ENCODE assay signal across 8 cellular contexts in the genomic region with DNA sequence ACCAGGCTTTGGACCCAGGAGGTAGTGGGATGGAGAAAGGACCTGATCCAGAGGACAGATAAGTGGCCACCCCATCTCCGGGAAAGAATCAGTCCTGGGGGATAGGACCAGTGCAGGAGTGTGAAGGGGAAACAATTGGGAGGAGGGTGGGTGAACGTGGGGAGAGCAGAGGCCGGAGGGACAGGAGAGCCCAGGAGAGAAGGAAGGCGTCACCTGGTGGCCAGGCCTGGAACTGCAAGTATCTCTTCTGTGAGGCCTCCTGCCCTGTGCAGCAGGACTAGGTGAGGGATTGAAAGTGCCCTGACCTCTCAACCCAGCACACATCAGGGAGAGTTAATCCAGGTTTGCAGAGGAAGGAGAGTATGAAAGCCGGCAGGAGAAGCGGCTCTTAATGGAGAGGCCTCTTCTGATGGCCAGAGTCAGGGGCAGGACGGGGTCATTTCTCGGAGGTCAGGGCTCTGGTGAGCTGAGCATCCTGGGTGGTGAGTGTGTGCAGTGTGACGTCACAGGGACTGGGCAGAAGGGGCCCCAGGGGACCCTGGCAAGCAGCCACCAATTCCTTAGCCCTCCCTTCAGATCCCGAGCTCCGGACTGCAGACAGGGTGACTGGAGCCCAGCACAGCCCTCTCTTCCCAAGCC. TPM values are rescaled to one million over a fixed set of nuclear protein-coding genes. Genes with fewer than 3 reads are reported as not detected.
DNase-seq lines count a peak whose midpoint lies in the region; ATAC-seq and TF ChIP-seq lines count a peak whose summit lies in the region.

No MANE protein-coding gene starts in this region.

- H3K27ac Mint-ChIP-seq in activated T-cell treated with anti-CD3 and anti-CD28 coated beads, Interleukin-2, amount 50 U/mL, for 24 hours, result no peak overlapping the region
- H3K27ac Mint-ChIP-seq in nephron progenitor cell, result no peak overlapping the region

- no peak overlapping the region for H3K9ac ChIP-seq in fibroblast of lung (ENCODE audit: insufficient read depth, low read length)

- no peaks in the 10 kb centered on the region for H4K20me1 ChIP-seq in fibroblast of lung (ENCODE audit: control insufficient read depth, extremely low read depth, insufficient read depth, low read length)

- no peak overlapping the region for H3K27ac ChIP-seq in fibroblast of lung (ENCODE audit: insufficient read depth, low read length)

- no peak overlapping the region for H3K4me3 Mint-ChIP-seq in activated T-cell treated with anti-CD3 and anti-CD28 coated beads, Interleukin-2, amount 50 U/mL, for 24 hours
- no peak overlapping the region for H3K4me3 Mint-ChIP-seq in nephron progenitor cell

- H3K4me1 Mint-ChIP-seq in activated T-cell treated with anti-CD3 and anti-CD28 coated beads, Interleukin-2, amount 50 U/mL, for 24 hours (ENCODE audit: low read depth), result no peaks in the 10 kb centered on the region
- peaks cover 24% of the 10 kb centered on the region for H3K4me1 Mint-ChIP-seq in nephron progenitor cell

- ATAC-seq in stimulated activated naive CD8-positive, alpha-beta T cell treated with anti-CD3 and anti-CD28 coated beads, Interleukin-15, Interleukin-2, amounts not matched to agents 100 U/mL and 50 U/mL, for 24 hours, result peak; percentile 72
- ATAC-seq in HG02678 (IDR thresholded peaks at IDR 0.05; ENCODE audit: unreplicated experiment), result no peak

- H3K27me3 Mint-ChIP-seq in activated T-cell treated with anti-CD3 and anti-CD28 coated beads, Interleukin-2, amount 50 U/mL, for 24 hours, result peaks cover 3% of the 10 kb centered on the region
- peaks cover 24% of the 10 kb centered on the region for H3K27me3 Mint-ChIP-seq in nephron progenitor cell (ENCODE audit: low read depth, poor library complexity)

- no peaks in the 10 kb centered on the region for H3K36me3 Mint-ChIP-seq in activated T-cell treated with anti-CD3 and anti-CD28 coated beads, Interleukin-2, amount 50 U/mL, for 24 hours (ENCODE audit: low read depth)
- H3K36me3 Mint-ChIP-seq in nephron progenitor cell (ENCODE audit: low read depth), result no peaks in the 10 kb centered on the region

- no peaks in the 10 kb centered on the region for H3K79me2 ChIP-seq in fibroblast of lung (ENCODE audit: control insufficient read depth, insufficient read depth, low read length)

- DNase-seq in DMS153 treated with DMSO at 0.1 percent for 48 hours (lab: John Stamatoyannopoulos, UW; ENCODE audit: unreplicated experiment) (peak; percentile 89), HuH-7 (ENCODE audit: low spot score) (peak; percentile 95), OCI-M1 (lab: John Stamatoyannopoulos, UW) (peak; percentile 87), fibroblast of lung (ENCODE audit: low read depth in 2 of 2) (peak; percentile 52 to 69), nephron progenitor cell (peak; percentile 95)
- DNase-seq in activated T-cell treated with anti-CD3 and anti-CD28 coated beads, Interleukin-2, amount 50 U/mL, for 24 hours, result peak; percentile 82
- DNase-seq in stimulated activated naive CD8-positive, alpha-beta T cell treated with anti-CD3 and anti-CD28 coated beads, Interleukin-15, Interleukin-2, amounts not matched to agents 100 U/mL and 50 U/mL, for 24 hours, result peak; percentile 79

- H3K9me3 Mint-ChIP-seq in activated T-cell treated with anti-CD3 and anti-CD28 coated beads, Interleukin-2, amount 50 U/mL, for 24 hours, result no peaks in the 10 kb centered on the region
- no peaks in the 10 kb centered on the region for H3K9me3 Mint-ChIP-seq in nephron progenitor cell

- no peak overlapping the region for H3K4me2 ChIP-seq in fibroblast of lung (ENCODE audit: extremely low read depth, insufficient read depth, low read length)

- no peaks in the 10 kb centered on the region for H3K4me1 ChIP-seq in fibroblast of lung (ENCODE audit: control insufficient read depth, extremely low read depth, insufficient read depth, low read length)

- peaks cover 24% of the 10 kb centered on the region for H3K27me3 ChIP-seq in fibroblast of lung (ENCODE audit: control insufficient read depth, insufficient read depth, low read length)

- H3K4me3 ChIP-seq in fibroblast of lung (replicated peaks in 1 of 4; ENCODE audit: control extremely low read depth in 1 of 4, insufficient read depth in 1 of 4, low read depth in 3 of 4, low read length in 4 of 4), result no peak overlapping the region

- TF ChIP-seq CTCF in fibroblast of lung (conservative IDR thresholded peaks at IDR 0.05 in 1 of 2, IDR thresholded peaks at IDR 0.05 in 1 of 2; ENCODE audit: low read depth in 1 of 2, low read length in 2 of 2) (peak; percentile 97 to 99), nephron progenitor cell (IDR thresholded peaks at IDR 0.05) (peak; percentile 97)

- H2AFZ ChIP-seq in fibroblast of lung (ENCODE audit: low read length), result no peak overlapping the region

- H3K36me3 ChIP-seq in fibroblast of lung (ENCODE audit: control insufficient read depth, insufficient read depth, low read length), result no peaks in the 10 kb centered on the region

- H3K9me3 ChIP-seq in fibroblast of lung (ENCODE audit: control insufficient read depth, insufficient read depth, low read depth, low read length), result no peaks in the 10 kb centered on the region

RNA-seq across cellular contexts. Expression of a gene that starts 9.2 kb away (rescaled TPM):
- total RNA-seq in fibroblast of lung, result not detected in 2 replicates
- 0.08 TPM in 1 of 2 replicates, not detected in the other for polyA plus RNA-seq in fibroblast of lung
- polyA plus RNA-seq in fibroblast of lung (2012), result not detected in 2 replicates
- polyA minus RNA-seq in fibroblast of lung (ENCODE audit: low replicate concordance), result not detected in 2 replicates

RNA-seq across cellular contexts. Expression of a gene that starts 13.2 kb away (rescaled TPM):
- not detected in 2 replicates for total RNA-seq in fibroblast of lung
- polyA plus RNA-seq in fibroblast of lung, result 0.06 and 0.09 TPM in 2 replicates
- polyA plus RNA-seq in fibroblast of lung (2012), result not detected in 2 replicates
- polyA minus RNA-seq in fibroblast of lung (ENCODE audit: low replicate concordance), result not detected in 2 replicates

RNA-seq across cellular contexts. Expression of a gene that starts 30.8 kb away (rescaled TPM):
- total RNA-seq in fibroblast of lung, result not detected in 2 replicates
- polyA plus RNA-seq in fibroblast of lung, result 0.14 and 1.4 TPM in 2 replicates
- 2.4 TPM in 1 of 2 replicates, not detected in the other for polyA plus RNA-seq in fibroblast of lung (2012)
- not detected in 2 replicates for polyA minus RNA-seq in fibroblast of lung (ENCODE audit: low replicate concordance)
